ENCODE assay signal across 8 cellular contexts in genomic region chr2:74199871-74200305, GRCh38. TPM values are rescaled to one million over a fixed set of nuclear protein-coding genes. Genes with fewer than 3 reads are reported as not detected.
DNase-seq lines count a peak whose midpoint lies in the region; ATAC-seq and TF ChIP-seq lines count a peak whose summit lies in the region.

No MANE protein-coding gene starts in this region.

- peaks cover 56% of the 10 kb centered on the region for H4K20me1 ChIP-seq in Karpas-422 (ENCODE audit: insufficient read depth, low read depth, low read length)

- H3K27ac ChIP-seq in Karpas-422 (ENCODE audit: low read length) (peak overlapping the region; percentile 89), ascending aorta (peak overlapping the region; percentile 97 to 98), vagina (peak overlapping the region; percentile 92)

- H3K36me3 Mint-ChIP-seq in CD14-positive monocyte (peaks cover 12 to 21% of the 10 kb centered on the region in 2 donors), memory B cell (peaks cover 2% of the 10 kb centered on the region)

- H3K4me3 Mint-ChIP-seq in CD14-positive monocyte = peak overlapping the region; percentile 92 to 100
- peak overlapping the region; percentile 95 for H3K4me3 Mint-ChIP-seq in memory B cell

- peaks cover 0 to 5% (median 0%) of the 10 kb centered on the region in 7 donors for H3K9me3 Mint-ChIP-seq in CD14-positive monocyte
- H3K9me3 Mint-ChIP-seq in memory B cell = no peaks in the 10 kb centered on the region

- H3K4me2 ChIP-seq in Karpas-422 (ENCODE audit: low read depth, low read length, poor library complexity, severe bottlenecking) = peak overlapping the region; percentile 84

- peaks cover 68% of the 10 kb centered on the region for H3K79me2 ChIP-seq in Karpas-422 (ENCODE audit: low read length)

- H3K4me1 ChIP-seq in Karpas-422 (ENCODE audit: low read length) = peaks cover 44% of the 10 kb centered on the region
- H3K4me1 ChIP-seq in ascending aorta = peaks cover 26 to 35% of the 10 kb centered on the region in 2 donors
- H3K4me1 ChIP-seq in vagina = peaks cover 54% of the 10 kb centered on the region

- H2AFZ ChIP-seq in Karpas-422 (ENCODE audit: low read length) = no peak overlapping the region

- no peaks in the 10 kb centered on the region for H3K27me3 ChIP-seq in Karpas-422 (ENCODE audit: low read length)
- no peaks in the 10 kb centered on the region for H3K27me3 ChIP-seq in ascending aorta
- no peaks in the 10 kb centered on the region for H3K27me3 ChIP-seq in vagina

- no peak for TF ChIP-seq CTCF in CD14-positive monocyte (IDR thresholded peaks at IDR 0.05)
- no peak for TF ChIP-seq CTCF in ascending aorta (IDR thresholded peaks at IDR 0.05)
- TF ChIP-seq CTCF in vagina (IDR thresholded peaks at IDR 0.05) = no peak

- H3K4me1 Mint-ChIP-seq in CD14-positive monocyte (peaks cover 42% of the 10 kb centered on the region), memory B cell (peaks cover 25% of the 10 kb centered on the region)

- H3K9ac ChIP-seq in Karpas-422 (ENCODE audit: low read length) = peak overlapping the region; percentile 97

- peak overlapping the region; percentile 93 for H3K4me3 ChIP-seq in Karpas-422 (ENCODE audit: low read length)
- peak overlapping the region; percentile 82 to 90 for H3K4me3 ChIP-seq in ascending aorta
- H3K4me3 ChIP-seq in vagina = peak overlapping the region; percentile 70 to 76

- no peaks in the 10 kb centered on the region for H3K9me2 ChIP-seq in Karpas-422 (replicated peaks; ENCODE audit: insufficient read depth, low read length)

- DNase-seq in CD14-positive monocyte (ENCODE audit: low spot score) = no peak
- DNase-seq in Karpas-422 = peak; percentile 48
- DNase-seq in ascending aorta (ENCODE audit: low spot score in 2 of 2) = peak in 1 of 2 donors; percentile 76
- DNase-seq in memory B cell (ENCODE audit: low spot score in 2 of 2) = no peak
- peak in 1 of 2 donors; percentile 77 for DNase-seq in vagina (ENCODE audit: extremely low spot score in 2 of 2)
- no peak for DNase-seq in SW480 (ENCODE audit: low spot score)
- DNase-seq in T1000 (lab: John Stamatoyannopoulos, UW) = no peak

- no peak for TF ChIP-seq POLR2A in vagina (IDR thresholded peaks at IDR 0.05)

- peak overlapping the region in 5 of 7 donors; percentile 97 to 98 (median 98) for H3K27ac Mint-ChIP-seq in CD14-positive monocyte
- H3K27ac Mint-ChIP-seq in memory B cell = peak overlapping the region; percentile 97

- H3K9me3 ChIP-seq in Karpas-422 (ENCODE audit: low read length) = no peaks in the 10 kb centered on the region
- no peaks in the 10 kb centered on the region for H3K9me3 ChIP-seq in ascending aorta
- H3K9me3 ChIP-seq in vagina = no peaks in the 10 kb centered on the region

- ATAC-seq in memory B cell (ENCODE audit: low read depth) (no peak), HG03460 (IDR thresholded peaks at IDR 0.05; ENCODE audit: unreplicated experiment) (no peak)

- intact Hi-C loops in CD14-positive monocyte (cut with micrococcal nuclease) (loop anchor here in 1 of 2 donors (2.0 to 10.0 kb wide), 3 partner anchors 19 to 275 kb away; partner anchors contain the start of gene DGUOK), ascending aorta (cut with DNase I) (loop anchor here (5.0 kb wide), 2 partner anchors 62 to 268 kb away; no protein-coding TSS in a partner anchor), vagina (cut with DNase I) (no loop called here)

- H3K27me3 Mint-ChIP-seq in CD14-positive monocyte (ENCODE audit: low read depth in 3 of 3) (peaks cover 0 to 5% (median 1%) of the 10 kb centered on the region in 3 donors), memory B cell (no peaks in the 10 kb centered on the region)

- H3K36me3 ChIP-seq in Karpas-422 (ENCODE audit: insufficient read depth, low read length) (peaks cover 51% of the 10 kb centered on the region), ascending aorta (peaks cover 0 to 9% of the 10 kb centered on the region in 2 donors), vagina (no peaks in the 10 kb centered on the region)

RNA-seq across cellular contexts. Expression of gene MTHFD2, which starts 1.5 kb away (rescaled TPM):
- polyA plus RNA-seq in CD14-positive monocyte = 10 to 100 TPM; 24.1 to 39.4 TPM
- 710 and 714 TPM in 2 replicates for total RNA-seq in Karpas-422 (2014; rRNA removed; shearing (Covaris generic); ENCODE audit: low replicate concordance)
- total RNA-seq in ascending aorta (31.7 TPM), vagina (55.7 TPM)

RNA-seq across cellular contexts. Expression of gene MOB1A, which starts 21.2 kb away (rescaled TPM):
- polyA plus RNA-seq in CD14-positive monocyte = 100 to 1,000 TPM; 285 to 367 TPM
- total RNA-seq in Karpas-422 (2014; rRNA removed; shearing (Covaris generic); ENCODE audit: low replicate concordance) = 221 and 542 TPM in 2 replicates
- total RNA-seq in ascending aorta = 56.8 TPM
- total RNA-seq in vagina = 68.5 TPM

RNA-seq across cellular contexts. Expression of gene BOLA3, which starts 52.2 kb away (rescaled TPM):
- polyA plus RNA-seq in CD14-positive monocyte = 1 to 10 TPM; 7.7 to 8.0 TPM
- total RNA-seq in Karpas-422 (2014; rRNA removed; shearing (Covaris generic); ENCODE audit: low replicate concordance) = 37.3 and 120 TPM in 2 replicates
- total RNA-seq in ascending aorta (47.3 TPM), vagina (59.7 TPM)

Comparison
In these comparisons a context has a peak if more than half of its experiments do, and no peak if none do; other contexts are left out.
1. RNA of gene MTHFD2, which starts 1.5 kb away (total RNA-seq): 710 to 714 TPM in Karpas-422; 55.7 TPM in vagina (single experiment) and 31.7 TPM in ascending aorta (single experiment); every median in the first group is over 10 times any median in the second.
2. Peak in every context shown above with its lines, with median percentiles within 50 percentile points of each other: H3K27ac ChIP-seq and H3K4me3 ChIP-seq.